8 cellular contexts compared by ENCODE assay signal in genomic region chr1:92623187-92623778, GRCh38.
DNase-seq lines count a peak whose midpoint lies in the region; ATAC-seq, FAIRE-seq and TF ChIP-seq lines count a peak whose summit lies in the region.

No MANE protein-coding gene starts in this region.

- peak; percentile 93 for FAIRE-seq in colon (lab: Jason Lieb, UNC)
- peak; percentile 94 for FAIRE-seq in pancreas (lab: Jason Lieb, UNC)

- intact Hi-C loops in pancreas (cut with DNase I) (no loop called here), ascending aorta (cut with DNase I) (no loop called here)

- no peaks in the 10 kb centered on the region for H3K9me3 ChIP-seq in pancreas
- H3K9me3 ChIP-seq in ascending aorta, result no peaks in the 10 kb centered on the region

- H3K27me3 ChIP-seq in pancreas (no peaks in the 10 kb centered on the region), ascending aorta (no peaks in the 10 kb centered on the region)

- no peaks in the 10 kb centered on the region for H3K4me1 ChIP-seq in pancreas
- no peaks in the 10 kb centered on the region for H3K4me1 ChIP-seq in ascending aorta

- H3K4me3 ChIP-seq in pancreas (no peak overlapping the region), ascending aorta (no peak overlapping the region)

- H3K36me3 ChIP-seq in pancreas (no peaks in the 10 kb centered on the region), ascending aorta (peaks cover 2 to 9% of the 10 kb centered on the region in 2 donors)

- H3K27ac ChIP-seq in pancreas (no peak overlapping the region), ascending aorta (no peak overlapping the region)

- ATAC-seq in pancreas (peak in 3 of 4 donors; percentile 58 to 66 (median 62)), GM19023 (IDR thresholded peaks at IDR 0.05; ENCODE audit: unreplicated experiment) (no peak)

- DNase-seq in SKM-1 treated with dmso at 0.1 percent for 144 hours (lab: John Stamatoyannopoulos, UW; ENCODE audit: unreplicated experiment) (peak; percentile 17), SKM-1 (lab: John Stamatoyannopoulos, UW; ENCODE audit: unreplicated experiment) (no peak), NCI-H1105 (lab: John Stamatoyannopoulos, UW) (peak; percentile 7), pancreas (no peak), HuH-7 (ENCODE audit: low spot score) (no peak), ascending aorta (ENCODE audit: low spot score in 2 of 2) (no peak)

- 75 to 78% methylated on average over 3 of the region's 3 CpGs for WGBS in pancreas, 2 donors

- TF ChIP-seq CTCF in pancreas (IDR thresholded peaks at IDR 0.05), result peak in 3 of 4 donors; percentile 14 to 31 (median 14)
- TF ChIP-seq CTCF in ascending aorta (IDR thresholded peaks at IDR 0.05), result peak in 1 of 3 experiments; percentile 30

Comparison
In these comparisons a context has a peak if more than half of its experiments do, and no peak if none do; other contexts are left out.
1. DNase-seq: peak in SKM-1 treated with dmso at 0.1 percent for 144 hours (single experiment) and NCI-H1105 (single experiment); none in SKM-1 (single experiment), pancreas (0 of 6), HuH-7 (single experiment) and ascending aorta (0 of 2).